In the genomic region with DNA sequence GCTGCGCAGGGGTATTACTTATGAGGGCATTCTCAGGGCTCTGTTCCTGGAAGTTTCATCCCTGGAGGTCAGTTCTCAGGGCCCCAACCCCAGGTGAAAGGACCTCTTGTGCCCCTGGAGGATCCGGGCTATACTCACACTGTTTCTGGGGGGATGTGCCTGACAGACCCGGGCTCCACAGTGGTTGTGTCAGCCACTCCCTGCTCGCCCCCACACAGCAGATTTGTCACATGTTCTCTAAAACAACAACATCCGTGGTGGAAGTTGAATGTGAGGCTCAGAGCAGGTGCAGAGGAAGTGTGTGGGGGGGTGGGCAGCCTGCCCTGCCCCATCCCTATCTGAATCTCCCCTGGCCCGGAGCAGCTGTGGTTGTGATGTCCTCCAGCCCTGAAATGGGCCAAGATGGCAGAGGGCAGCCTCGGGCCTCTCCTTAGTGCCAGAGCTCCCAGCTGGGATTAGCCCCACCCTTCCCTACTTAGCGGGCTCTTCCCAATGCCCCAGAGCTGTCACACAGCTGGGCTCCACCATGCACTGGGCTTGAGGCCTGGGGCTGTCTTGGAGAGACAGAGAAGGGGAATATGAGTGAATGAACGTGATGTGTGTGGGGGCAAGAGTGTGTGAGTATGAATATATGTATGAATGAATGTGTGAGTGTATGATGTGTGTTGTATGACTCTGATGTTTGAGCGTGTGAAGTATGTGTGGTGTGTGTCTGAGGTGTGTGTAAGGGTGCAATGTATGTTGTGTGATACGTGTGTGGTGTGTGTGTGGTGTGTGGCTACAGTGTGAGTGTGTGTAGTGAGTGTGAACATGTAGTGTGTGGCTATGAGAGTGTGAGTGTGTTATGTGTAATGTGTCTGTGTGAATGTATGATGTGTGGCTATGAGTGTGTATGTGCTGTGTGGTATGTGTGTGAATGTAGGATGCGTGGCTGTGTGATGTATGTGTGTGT, we compare ENCODE assay signal across 8 cellular contexts.
DNase-seq lines count a peak whose midpoint lies in the region; ATAC-seq and TF ChIP-seq lines count a peak whose summit lies in the region.

No MANE protein-coding gene starts in this region.

- ATAC-seq in GM21576 (IDR thresholded peaks at IDR 0.05; ENCODE audit: unreplicated experiment), result peak; percentile 52

- peak overlapping the region; percentile 71 for H3K4me3 ChIP-seq in GM12864 (ENCODE audit: low read depth, low read length)

- no peak for TF ChIP-seq CTCF in GM12864 (IDR thresholded peaks at IDR 0.05; ENCODE audit: low read depth, low read length, missing control alignments)

- DNase-seq in GM12864 (ENCODE audit: low read depth) (peak; percentile 90), MV-4-11 (lab: John Stamatoyannopoulos, UW) (peak; percentile 46), NCI-H69 (lab: John Stamatoyannopoulos, UW) (no peak), 8988T (no peak), SW480 (ENCODE audit: low spot score) (no peak)
- peak; percentile 74 for DNase-seq in activated effector memory CD4-positive, alpha-beta T cell treated with Interleukin-2 at 50 U/mL for 16 hours
- DNase-seq in stimulated activated CD4-positive, alpha-beta T cell treated with anti-CD3 and anti-CD28 coated beads, Interleukin-15, amount 100 ng/mL, for 24 hours, result peak; percentile 77

Comparison
In these comparisons a context has a peak if more than half of its experiments do, and no peak if none do; other contexts are left out.
1. DNase-seq: peak in GM12864 (single experiment), MV-4-11 (single experiment), activated effector memory CD4-positive, alpha-beta T cell treated with Interleukin-2 at 50 U/mL for 16 hours (single experiment) and stimulated activated CD4-positive, alpha-beta T cell treated with anti-CD3 and anti-CD28 coated beads, Interleukin-15, amount 100 ng/mL, for 24 hours (single experiment); none in NCI-H69 (single experiment), 8988T (single experiment) and SW480 (single experiment).